Comparison of ENCODE assay signal across 10 cellular contexts in the genomic region with DNA sequence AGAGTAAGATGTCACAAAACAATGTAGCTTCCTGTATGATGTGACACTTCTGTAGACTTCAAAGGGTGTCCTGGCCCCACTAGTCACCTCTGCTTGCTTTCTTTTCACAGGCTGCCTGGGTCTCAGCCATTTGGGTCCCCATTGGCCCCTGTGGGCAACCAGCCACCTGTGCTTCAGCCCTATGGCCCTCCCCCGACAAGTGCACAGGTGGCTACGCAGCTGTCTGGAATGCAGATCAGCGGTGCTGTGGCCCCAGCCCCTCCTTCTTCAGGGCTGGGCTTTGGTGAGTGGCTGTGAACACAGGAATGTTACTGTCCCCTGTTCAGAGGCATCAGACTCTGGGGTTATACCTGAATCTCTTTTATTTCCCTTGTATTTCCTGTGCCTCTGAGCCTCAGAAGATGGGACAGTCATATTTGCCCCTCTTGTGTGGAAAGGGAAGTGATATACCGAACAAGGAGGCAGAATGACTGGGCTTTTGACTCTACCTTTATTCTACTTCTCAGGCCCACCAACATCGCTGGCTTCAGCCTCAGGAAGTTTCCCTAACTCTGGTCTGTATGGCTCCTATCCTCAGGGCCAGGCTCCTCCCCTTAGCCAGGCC. TPM values are rescaled to one million over a fixed set of nuclear protein-coding genes. Genes with fewer than 3 reads are reported as not detected.
DNase-seq lines count a peak whose midpoint lies in the region; ATAC-seq lines count a peak whose summit lies in the region.
"Had no signal": no experiment of that assay in that cellular context is flagged by ENCODE, and none has a peak within 500 bp of the region (broad histone marks: within the 10 kb centered on the region; RNA-seq: fewer than 3 reads in every experiment).

No MANE protein-coding gene starts in this region.

- peaks cover 59 to 68% of the 10 kb centered on the region in 2 donors for H3K4me1 Mint-ChIP-seq in natural killer cell treated with Interleukin-12 subunit alpha and Interleukin-12 subunit beta and Interleukin-15 and Interleukin-18, amount 100 ng/mL, for 72 hours (ENCODE audit: low read depth in 2 of 2)

- no peaks in the 10 kb centered on the region for H3K27me3 ChIP-seq in MG63

- H3K27me3 Mint-ChIP-seq in natural killer cell treated with Interleukin-12 subunit alpha and Interleukin-12 subunit beta and Interleukin-15 and Interleukin-18, amount 100 ng/mL, for 72 hours: no peaks in the 10 kb centered on the region

- DNase-seq in NCI-H2171 treated with DMSO at 0.1 percent for 48 hours (lab: John Stamatoyannopoulos, UW) (peak; percentile 49), MG63 (no peak), NCI-H1048 (lab: John Stamatoyannopoulos, UW) (no peak)
- peak; percentile 34 for DNase-seq in activated effector memory CD4-positive, alpha-beta T cell treated with Interleukin-2 at 50 U/mL for 16 hours
- DNase-seq in natural killer cell treated with Interleukin-12 subunit alpha and Interleukin-12 subunit beta and Interleukin-15 and Interleukin-18, amount 100 ng/mL, for 72 hours (ENCODE audit: low spot score): no peak
- DNase-seq: mammary epithelial cell; NCI-H2081 treated with DMSO at 0.1 percent for 48 hours; stimulated activated CD4-positive, alpha-beta T cell treated with anti-CD3 and anti-CD28 coated beads, Interleukin-4, amount 100 ng/mL, for 1 hour had no signal

- peak overlapping the region; percentile 82 to 89 for H3K27ac Mint-ChIP-seq in natural killer cell treated with Interleukin-12 subunit alpha and Interleukin-12 subunit beta and Interleukin-15 and Interleukin-18, amount 100 ng/mL, for 72 hours

- no peaks in the 10 kb centered on the region for H3K9me3 Mint-ChIP-seq in natural killer cell treated with Interleukin-12 subunit alpha and Interleukin-12 subunit beta and Interleukin-15 and Interleukin-18, amount 100 ng/mL, for 72 hours

- H3K4me3 Mint-ChIP-seq in natural killer cell treated with Interleukin-12 subunit alpha and Interleukin-12 subunit beta and Interleukin-15 and Interleukin-18, amount 100 ng/mL, for 72 hours: peak overlapping the region; percentile 81

- H3K4me3 ChIP-seq in MG63: no peak overlapping the region

- ATAC-seq in GM21367 (IDR thresholded peaks at IDR 0.05; ENCODE audit: unreplicated experiment): peak; percentile 42
- peak; percentile 84 for ATAC-seq in natural killer cell treated with Interleukin-12 subunit alpha and Interleukin-12 subunit beta and Interleukin-15 and Interleukin-18, amount 100 ng/mL, for 72 hours
- ATAC-seq in GM18502 (IDR thresholded peaks at IDR 0.05; ENCODE audit: poor library complexity, unreplicated experiment): no peak

- no peaks in the 10 kb centered on the region for H3K9me3 ChIP-seq in MG63

- peaks cover 44% of the 10 kb centered on the region for H3K36me3 Mint-ChIP-seq in natural killer cell treated with Interleukin-12 subunit alpha and Interleukin-12 subunit beta and Interleukin-15 and Interleukin-18, amount 100 ng/mL, for 72 hours

- peaks cover 61% of the 10 kb centered on the region for H3K36me3 ChIP-seq in MG63

RNA-seq across cellular contexts. Expression of gene SEC24C, which starts 15.4 kb away (rescaled TPM):
- 100 to 1,000 TPM; 152 to 172 TPM for total RNA-seq in natural killer cell treated with Interleukin-12 subunit alpha and Interleukin-12 subunit beta and Interleukin-15 and Interleukin-18, amount 100 ng/mL, for 72 hours
- 58.8 and 74.6 TPM in 2 replicates for total RNA-seq in MG63 (2014; rRNA removed; shearing (Covaris generic); ENCODE audit: low replicate concordance)

RNA-seq across cellular contexts. Expression of gene CHCHD1, which starts 22.2 kb away (rescaled TPM):
- 10 to 100 TPM; 18.7 to 28.5 TPM for total RNA-seq in natural killer cell treated with Interleukin-12 subunit alpha and Interleukin-12 subunit beta and Interleukin-15 and Interleukin-18, amount 100 ng/mL, for 72 hours
- total RNA-seq in MG63 (2014; rRNA removed; shearing (Covaris generic); ENCODE audit: low replicate concordance): 58.5 and 93.9 TPM in 2 replicates

RNA-seq across cellular contexts. Expression of gene ZSWIM8, which starts 25.8 kb away (rescaled TPM):
- total RNA-seq in natural killer cell treated with Interleukin-12 subunit alpha and Interleukin-12 subunit beta and Interleukin-15 and Interleukin-18, amount 100 ng/mL, for 72 hours: 100 to 1,000 TPM; 121 to 148 TPM
- total RNA-seq in MG63 (2014; rRNA removed; shearing (Covaris generic); ENCODE audit: low replicate concordance): 12.3 and 24.1 TPM in 2 replicates

RNA-seq across cellular contexts. Expression of gene NDST2, which starts 51.8 kb away (rescaled TPM):
- 10 to 100 TPM; 42.8 to 83.3 TPM for total RNA-seq in natural killer cell treated with Interleukin-12 subunit alpha and Interleukin-12 subunit beta and Interleukin-15 and Interleukin-18, amount 100 ng/mL, for 72 hours
- total RNA-seq in MG63 (2014; rRNA removed; shearing (Covaris generic); ENCODE audit: low replicate concordance): 1.8 and 4.2 TPM in 2 replicates

Comparison
In these comparisons a context has a peak if more than half of its experiments do, and no peak if none do; other contexts are left out.
1. DNase-seq: peak in NCI-H2171 treated with DMSO at 0.1 percent for 48 hours (single experiment) and activated effector memory CD4-positive, alpha-beta T cell treated with Interleukin-2 at 50 U/mL for 16 hours (single experiment); none in natural killer cell treated with Interleukin-12 subunit alpha and Interleukin-12 subunit beta and Interleukin-15 and Interleukin-18, amount 100 ng/mL, for 72 hours (single experiment), MG63 (single experiment) and NCI-H1048 (single experiment).